In the genomic region with DNA sequence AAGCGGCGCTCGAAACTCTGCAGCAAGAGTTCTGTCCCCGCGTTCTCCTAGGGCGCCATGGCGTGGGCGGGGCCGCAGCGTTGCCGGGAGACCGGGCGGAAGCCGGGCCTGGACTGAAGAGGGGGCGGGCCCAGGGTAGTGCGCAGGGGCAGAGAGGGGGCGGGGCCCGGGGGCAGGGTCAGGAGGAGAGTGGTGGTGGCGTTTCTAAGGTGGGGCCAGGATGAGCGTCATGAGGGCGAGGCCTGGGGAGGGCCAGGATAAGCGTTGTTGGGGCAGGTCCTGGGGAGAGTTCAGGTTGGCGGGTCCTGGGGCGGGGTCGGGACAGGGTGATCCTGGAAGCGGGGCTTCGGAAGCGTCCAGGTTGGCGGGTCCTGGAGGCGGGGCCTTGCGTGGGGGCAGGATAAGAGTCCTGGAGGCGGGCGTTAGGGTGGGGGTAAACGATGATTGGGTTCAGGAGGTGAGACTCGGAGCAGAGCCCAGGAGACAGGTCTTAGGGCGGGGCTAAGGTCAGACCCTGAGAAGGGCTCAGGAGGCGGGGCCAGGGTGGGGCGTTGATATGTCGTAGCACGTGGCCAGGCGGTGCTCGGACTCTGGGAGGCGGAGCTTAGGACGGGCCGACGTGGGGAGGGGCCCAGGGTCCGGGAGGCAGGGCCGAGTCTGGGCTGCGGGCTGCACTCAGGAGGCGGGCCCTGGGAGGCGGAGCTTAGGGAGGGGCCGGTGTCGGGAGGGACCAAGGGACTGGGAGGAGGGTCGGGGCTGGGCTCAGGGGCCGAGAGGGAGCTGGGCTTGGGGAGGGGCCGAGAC, we compare ENCODE assay signal across 8 cellular contexts.
DNase-seq lines count a peak whose midpoint lies in the region; TF ChIP-seq lines count a peak whose summit lies in the region.
"Not testable (repeated sequence)": the region's sequence is repeated elsewhere in the genome, so short reads cannot be mapped to it uniquely, and the experiment has no call there.

No MANE protein-coding gene starts in this region.

- not testable (repeated sequence) for H3K18ac ChIP-seq in H9 (ENCODE audit: insufficient read length, low read depth, low read length)

- intact Hi-C loops in stomach (cut with DNase I; ENCODE audit: low total_unique reads) = not testable (repeated sequence)

- H3K4me1 Mint-ChIP-seq in H9 (peaks cover 24 to 28% of the 10 kb centered on the region in 2 experiments), neural crest cell (peaks cover 15% of the 10 kb centered on the region)

- TF ChIP-seq POLR2A in stomach (IDR thresholded peaks at IDR 0.05) = not testable (repeated sequence)

- H3K4me1 ChIP-seq in H9 (ENCODE audit: insufficient read depth, low read length) = not testable (repeated sequence)
- peaks cover 0 to 14% (median 9%) of the 10 kb centered on the region in 4 donors for H3K4me1 ChIP-seq in stomach

- not testable (repeated sequence) for H3K14ac ChIP-seq in H9 (ENCODE audit: insufficient read depth, low read length)

- not testable (repeated sequence) for H3K23ac ChIP-seq in H9 (ENCODE audit: insufficient read length, low read depth, low read length)

- not testable (repeated sequence) for TF ChIP-seq EP300 in stomach (IDR thresholded peaks at IDR 0.05)

- not testable (repeated sequence) for H3K4me2 ChIP-seq in H9 (ENCODE audit: insufficient read depth, insufficient read length, low read length)

- not testable (repeated sequence) for H3K4ac ChIP-seq in H9 (ENCODE audit: low read depth, low read length)

- not testable (repeated sequence) for H3K23me2 ChIP-seq in H9 (ENCODE audit: insufficient read length, low read depth, low read length, poor library complexity, severe bottlenecking)

- TF ChIP-seq CTCF in H9 (conservative IDR thresholded peaks at IDR 0.05); fibroblast of villous mesenchyme (IDR thresholded peaks at IDR 0.05; ENCODE audit: insufficient read depth, low read depth, low read length); neural crest cell (conservative IDR thresholded peaks at IDR 0.05); stomach (IDR thresholded peaks at IDR 0.05): not testable (repeated sequence)

- not testable (repeated sequence) for H3K79me2 ChIP-seq in H9 (ENCODE audit: insufficient read depth, low read length)

- H4K20me1 ChIP-seq in H9 (ENCODE audit: control insufficient read depth, insufficient read depth, insufficient read length) = not testable (repeated sequence)

- not testable (repeated sequence) for H4K8ac ChIP-seq in H9 (replicated peaks; ENCODE audit: insufficient read length, low read depth, low read length)

- not testable (repeated sequence) for H3K79me1 ChIP-seq in H9 (ENCODE audit: insufficient read depth, low read depth, low read length, poor library complexity, severe bottlenecking)

- not testable (repeated sequence) for H4K91ac ChIP-seq in H9 (ENCODE audit: insufficient read length, low read depth, low read length)

- not testable (repeated sequence) for H3K56ac ChIP-seq in H9 (ENCODE audit: insufficient read length, low read depth, low read length)

- H3K9ac ChIP-seq in H9 (ENCODE audit: extremely low read depth, insufficient read length, low read length) = not testable (repeated sequence)

- WGBS in H9 (ENCODE audit: extremely low coverage, insufficient read length, low lambda C conversion rate) = no CpG with 5 or more reads among the region's 56 CpGs
- 1 to 2% (median 1%) methylated on average over 39 to 56 of the region's 56 CpGs for WGBS in stomach, 5 donors

- DNase-seq in ELR (ENCODE audit: low read depth) (peak; percentile 97), H9 (peak; percentile 99), M059J (ENCODE audit: low read depth) (peak; percentile 98), SHP77 (lab: John Stamatoyannopoulos, UW) (peak; percentile 86), activated gamma-delta T cell treated with Interleukin-2 at 50 U/mL for 16 hours (peak; percentile 99), fibroblast of villous mesenchyme (ENCODE audit: low read depth) (peak; percentile 99), neural crest cell (ENCODE audit: low read depth, low spot score) (peak; percentile 95), stomach (peak; percentile 100)

- H2AK5ac ChIP-seq in H9 (ENCODE audit: insufficient read length, low read length) = not testable (repeated sequence)

- not testable (repeated sequence) for H2BK15ac ChIP-seq in H9 (ENCODE audit: low read depth, low read length)

- not testable (repeated sequence) for H3K9me3 ChIP-seq in H9 (ENCODE audit: control insufficient read depth, low read depth, low read length); stomach

- not testable (repeated sequence) for H3K27me3 ChIP-seq in H9 (ENCODE audit: insufficient read depth, low read length); stomach

- not testable (repeated sequence) for H2BK120ac ChIP-seq in H9 (ENCODE audit: low read depth, low read length, poor library complexity, severe bottlenecking)

- H3K4me3 Mint-ChIP-seq in H9 = peak overlapping the region; percentile 86 to 95
- H3K4me3 Mint-ChIP-seq in neural crest cell = peak overlapping the region; percentile 99

- H2BK20ac ChIP-seq in H9 (ENCODE audit: low read depth, low read length, poor library complexity, severe bottlenecking) = not testable (repeated sequence)

- H3K9me3 Mint-ChIP-seq in H9, neural crest cell: not testable (repeated sequence)

- not testable (repeated sequence) for H3K27ac ChIP-seq in H9 (ENCODE audit: insufficient read length, low read depth, low read length)
- peak overlapping the region; percentile 82 to 95 (median 91) for H3K27ac ChIP-seq in stomach

- not testable (repeated sequence) for H3K36me3 Mint-ChIP-seq in H9 (ENCODE audit: insufficient read depth in 1 of 3, low read depth in 3 of 3); neural crest cell (ENCODE audit: low read depth)

- H3K27me3 Mint-ChIP-seq in H9 (ENCODE audit: low read depth); neural crest cell (ENCODE audit: low read depth): not testable (repeated sequence)

- H3K4me3 ChIP-seq in fibroblast of villous mesenchyme (ENCODE audit: low read depth, low read length) = peak overlapping the region; percentile 60
- H3K4me3 ChIP-seq in stomach = peak overlapping the region; percentile 69 to 85 (median 81)

- not testable (repeated sequence) for H4K5ac ChIP-seq in H9 (ENCODE audit: insufficient read length, low read depth, low read length)

- H3K36me3 ChIP-seq in stomach = not testable (repeated sequence)

- H2AFZ ChIP-seq in H9 (ENCODE audit: low read length) = not testable (repeated sequence)

- H2BK5ac ChIP-seq in H9 (ENCODE audit: insufficient read length, low read length) = not testable (repeated sequence)

- not testable (repeated sequence) for H3T11ph ChIP-seq in H9 (ENCODE audit: low read length)

- peak overlapping the region; percentile 91 to 96 (median 94); a peak in 5 of 7 replicates for H3K27ac Mint-ChIP-seq in H9
- peak overlapping the region; percentile 97 for H3K27ac Mint-ChIP-seq in neural crest cell (ENCODE audit: unreplicated experiment)

- not testable (repeated sequence) for H2BK12ac ChIP-seq in H9 (ENCODE audit: insufficient read length, low read depth, low read length)
